In genomic region chr3:149534671-149535394, GRCh38 we compare ENCODE assay signal across 8 cellular contexts.
DNase-seq lines count a peak whose midpoint lies in the region; ATAC-seq and TF ChIP-seq lines count a peak whose summit lies in the region.

No MANE protein-coding gene starts in this region.

- no peaks in the 10 kb centered on the region for H3K36me3 Mint-ChIP-seq in CD4-positive, alpha-beta T cell (ENCODE audit: low read depth)

- H3K9me3 Mint-ChIP-seq in CD4-positive, alpha-beta T cell, result no peaks in the 10 kb centered on the region

- H2BK120ac ChIP-seq in mesenchymal stem cell (ENCODE audit: low read depth, low read length), result no peak overlapping the region

- H3K14ac ChIP-seq in mesenchymal stem cell (ENCODE audit: low read length in 2 of 2), result no peak overlapping the region

- H2BK5ac ChIP-seq in mesenchymal stem cell (ENCODE audit: low read depth, low read length, poor library complexity, severe bottlenecking), result no peak overlapping the region

- no peaks in the 10 kb centered on the region for H3K27me3 ChIP-seq in SK-N-SH (ENCODE audit: insufficient read depth)
- no peaks in the 10 kb centered on the region for H3K27me3 ChIP-seq in brain microvascular endothelial cell (replicated peaks)
- H3K27me3 ChIP-seq in mesenchymal stem cell (ENCODE audit: control insufficient read depth in 1 of 2, insufficient read depth in 1 of 2, low read length in 2 of 2), result no peaks in the 10 kb centered on the region
- no peaks in the 10 kb centered on the region for H3K27me3 ChIP-seq in vagina
- H3K27me3 ChIP-seq in CD4-positive, alpha-beta T cell (ENCODE audit: control insufficient read depth, insufficient read depth, low read length), result no peaks in the 10 kb centered on the region

- H3K79me2 ChIP-seq in SK-N-SH (ENCODE audit: insufficient read depth), result peaks cover 62% of the 10 kb centered on the region

- H3K4me2 ChIP-seq in SK-N-SH, result no peak overlapping the region
- H3K4me2 ChIP-seq in mesenchymal stem cell (ENCODE audit: low read length, poor library complexity, severe bottlenecking), result no peak overlapping the region

- no peak for ATAC-seq in SK-N-SH treated with all-trans-retinoic acid at 6 μM for 48 hours
- ATAC-seq in GM19324 (IDR thresholded peaks at IDR 0.05; ENCODE audit: low FRiP score, unreplicated experiment), result no peak
- no peak for ATAC-seq in CD4-positive, alpha-beta T cell (ENCODE audit: poor library complexity)
- ATAC-seq in HG02981 (IDR thresholded peaks at IDR 0.05; ENCODE audit: unreplicated experiment), result no peak

- H2BK15ac ChIP-seq in mesenchymal stem cell (ENCODE audit: low read depth, poor library complexity, severe bottlenecking), result no peak overlapping the region

- in situ Hi-C loops in brain microvascular endothelial cell (cut with HindIII; ENCODE audit: low pct_ligation_motif_present, low sequenced_read_pairs), result no loop called here

- H3K4me1 ChIP-seq in SK-N-SH (ENCODE audit: control insufficient read depth in 1 of 2, insufficient read depth in 2 of 2, low read depth in 1 of 2, low read length in 1 of 2) (peaks cover 16 to 26% of the 10 kb centered on the region in 2 experiments), mesenchymal stem cell (ENCODE audit: control insufficient read depth, insufficient read depth, low read depth, low read length) (peaks cover 17% of the 10 kb centered on the region), vagina (peaks cover 55% of the 10 kb centered on the region)

- TF ChIP-seq EP300 in SK-N-SH (IDR thresholded peaks at IDR 0.05; ENCODE audit: borderline replicate concordance in 1 of 2, low read depth in 1 of 2, low read length in 1 of 2), result no peak

- no peak for TF ChIP-seq POLR2A in vagina (IDR thresholded peaks at IDR 0.05)

- no peak for TF ChIP-seq CTCF in SK-N-SH (IDR thresholded peaks at IDR 0.05)
- TF ChIP-seq CTCF in brain microvascular endothelial cell (IDR thresholded peaks at IDR 0.05; ENCODE audit: low read depth, low read length, missing control alignments), result no peak
- no peak for TF ChIP-seq CTCF in vagina (IDR thresholded peaks at IDR 0.05)
- TF ChIP-seq CTCF in CD4-positive, alpha-beta T cell (IDR thresholded peaks at IDR 0.05), result no peak

- H3K9ac ChIP-seq in SK-N-SH, result no peak overlapping the region
- peak overlapping the region; percentile 80 for H3K9ac ChIP-seq in mesenchymal stem cell (ENCODE audit: low read length)

- CTCF ChIA-PET in SK-N-SH (lab: Yijun Ruan, JAX), result interaction anchor here (0.7 to 3.0 kb wide), 4 partner anchors 17 to 237 kb away, joined by 3 to 12 read pairs (median 4); no protein-coding TSS in a partner anchor
- CTCF ChIA-PET in CD4-positive, alpha-beta T cell (lab: Charles Lee), result no interaction called here

- H4K91ac ChIP-seq in mesenchymal stem cell (ENCODE audit: low read length), result no peak overlapping the region

- 67% methylated on average over 7 of the region's 7 CpGs for WGBS in SK-N-SH (ENCODE audit: low lambda C conversion rate)
- WGBS in mesenchymal stem cell, result 48% methylated on average over 7 of the region's 7 CpGs

- H3K9me2 ChIP-seq in SK-N-SH, result no peaks in the 10 kb centered on the region

- peak overlapping the region in 1 of 2 experiments; percentile 70 for H3K4ac ChIP-seq in mesenchymal stem cell (ENCODE audit: low read depth in 1 of 2, low read length in 2 of 2)

- H3K4me3 ChIP-seq in SK-N-SH (ENCODE audit: low read depth in 2 of 2, low read length in 1 of 2) (no peak overlapping the region), brain microvascular endothelial cell (ENCODE audit: low read depth, low read length) (no peak overlapping the region), mesenchymal stem cell (ENCODE audit: insufficient read depth in 1 of 2, low read depth in 1 of 2, low read length in 2 of 2) (peak overlapping the region in 1 of 2 experiments; percentile 61), vagina (peak overlapping the region; percentile 5 to 10)

- peak overlapping the region; percentile 22 for H4K8ac ChIP-seq in mesenchymal stem cell (ENCODE audit: low read length)

- DNase-seq in SK-N-SH (no peak), brain microvascular endothelial cell (peak; percentile 26), mesenchymal stem cell (peak; percentile 82), vagina (ENCODE audit: extremely low spot score in 2 of 2) (no peak)
- no peak for DNase-seq in CD4-positive, alpha-beta T cell

- peak overlapping the region; percentile 3 for H2AK5ac ChIP-seq in mesenchymal stem cell (ENCODE audit: low read length, severe bottlenecking)

- H3K23ac ChIP-seq in mesenchymal stem cell (ENCODE audit: low read length in 2 of 2), result no peak overlapping the region

- no peaks in the 10 kb centered on the region for H4K20me1 ChIP-seq in SK-N-SH (ENCODE audit: insufficient read depth)

- H3K18ac ChIP-seq in mesenchymal stem cell (ENCODE audit: low read depth in 1 of 2, low read length in 2 of 2), result peak overlapping the region in 1 of 2 experiments; percentile 38

- no peaks in the 10 kb centered on the region for H3K9me3 ChIP-seq in SK-N-SH
- H3K9me3 ChIP-seq in mesenchymal stem cell (ENCODE audit: control insufficient read depth, low read length), result no peaks in the 10 kb centered on the region
- no peaks in the 10 kb centered on the region for H3K9me3 ChIP-seq in vagina
- H3K9me3 ChIP-seq in CD4-positive, alpha-beta T cell (ENCODE audit: control insufficient read depth, low read length), result no peaks in the 10 kb centered on the region

- H2BK12ac ChIP-seq in mesenchymal stem cell (ENCODE audit: low read length in 2 of 2), result peak overlapping the region in 1 of 2 experiments; percentile 31

- H3K4me1 Mint-ChIP-seq in CD4-positive, alpha-beta T cell (ENCODE audit: low read depth), result no peaks in the 10 kb centered on the region

- H3K4me3 Mint-ChIP-seq in CD4-positive, alpha-beta T cell, result no peak overlapping the region

- no peak for TF ChIP-seq RAD21 in SK-N-SH (IDR thresholded peaks at IDR 0.05; ENCODE audit: low read length)

- peaks cover 0 to 11% of the 10 kb centered on the region in 2 experiments for H3K36me3 ChIP-seq in SK-N-SH (replicated peaks in 1 of 2; ENCODE audit: control insufficient read depth in 1 of 2, insufficient read depth in 2 of 2, low read length in 1 of 2)
- H3K36me3 ChIP-seq in brain microvascular endothelial cell (replicated peaks), result peaks cover 3% of the 10 kb centered on the region
- H3K36me3 ChIP-seq in mesenchymal stem cell (ENCODE audit: control insufficient read depth in 1 of 2, insufficient read depth in 2 of 2, low read depth in 1 of 2, low read length in 2 of 2), result peaks cover 7 to 36% of the 10 kb centered on the region in 2 experiments
- H3K36me3 ChIP-seq in vagina, result no peaks in the 10 kb centered on the region

- H3F3A ChIP-seq in SK-N-SH (replicated peaks; ENCODE audit: insufficient read depth), result peaks cover 15% of the 10 kb centered on the region

- H2AFZ ChIP-seq in SK-N-SH (ENCODE audit: low read depth) (no peak overlapping the region), mesenchymal stem cell (ENCODE audit: low read depth, low read length) (no peak overlapping the region)

- POLR2A ChIA-PET in SK-N-SH (lab: Yijun Ruan, JAX), result no interaction called here
- POLR2A ChIA-PET in CD4-positive, alpha-beta T cell (lab: Charles Lee), result no interaction called here

- no peak overlapping the region for H3K27ac Mint-ChIP-seq in CD4-positive, alpha-beta T cell

- no peaks in the 10 kb centered on the region for H3K27me3 Mint-ChIP-seq in CD4-positive, alpha-beta T cell

- no peaks in the 10 kb centered on the region for H3K79me1 ChIP-seq in mesenchymal stem cell (replicated peaks; ENCODE audit: low read length, poor library complexity, severe bottlenecking)

- intact Hi-C loops in vagina (cut with DNase I), result loop anchor here (5.0 kb wide), 1 partner anchor 122 kb away; the partner anchor contains the start of gene WWTR1
- intact Hi-C loops in CD4-positive, alpha-beta T cell (cut with DNase I, micrococcal nuclease), result no loop called here

- H3K27ac ChIP-seq in SK-N-SH (ENCODE audit: low read depth in 2 of 2, low read length in 1 of 2), result 0 out of 4 replicates have a peak overlapping the region, but pooled peaks have one; percentile 16 to 17
- H3K27ac ChIP-seq in brain microvascular endothelial cell, result peak overlapping the region; percentile 43
- peak overlapping the region; percentile 81 for H3K27ac ChIP-seq in mesenchymal stem cell (ENCODE audit: low read length, poor library complexity, severe bottlenecking)
- peak overlapping the region; percentile 65 for H3K27ac ChIP-seq in vagina
- H3K27ac ChIP-seq in CD4-positive, alpha-beta T cell (ENCODE audit: low read depth, low read length), result no peak overlapping the region

TF ChIP-seq in SK-N-SH, 30 proteins besides CTCF, POLR2A, EP300 and RAD21 (continues in another document):
- TF ChIP-seq PBX3 (IDR thresholded peaks at IDR 0.05), result peak; percentile 2; the same call in 1 of the 2 replicates

TF ChIP-seq in SK-N-SH treated with all-trans-retinoic acid at 6 μM for 48 hours, 23 proteins besides CTCF, POLR2A, EP300 and RAD21 (continues in another document):
- TF ChIP-seq ESRRG (CRISPR knock-in tag; IDR thresholded peaks at IDR 0.05) (no peak), ZFP3 (CRISPR knock-in tag; IDR thresholded peaks at IDR 0.05) (no peak), CSRNP3 (CRISPR knock-in tag; IDR thresholded peaks at IDR 0.05) (no peak), POU6F1 (CRISPR knock-in tag; IDR thresholded peaks at IDR 0.05; ENCODE audit: borderline replicate concordance, low read depth) (no peak), RARB (CRISPR knock-in tag; IDR thresholded peaks at IDR 0.05) (no peak)

Comparison
In these comparisons a context has a peak if more than half of its experiments do, and no peak if none do; other contexts are left out.
1. DNase-seq: peak in brain microvascular endothelial cell (single experiment) and mesenchymal stem cell (single experiment); none in SK-N-SH (single experiment), vagina (0 of 2) and CD4-positive, alpha-beta T cell (0 of 10).
2. H3K4me3 ChIP-seq: peak in vagina (2 of 2); none in SK-N-SH (0 of 2) and brain microvascular endothelial cell (single experiment).